In the genomic region with DNA sequence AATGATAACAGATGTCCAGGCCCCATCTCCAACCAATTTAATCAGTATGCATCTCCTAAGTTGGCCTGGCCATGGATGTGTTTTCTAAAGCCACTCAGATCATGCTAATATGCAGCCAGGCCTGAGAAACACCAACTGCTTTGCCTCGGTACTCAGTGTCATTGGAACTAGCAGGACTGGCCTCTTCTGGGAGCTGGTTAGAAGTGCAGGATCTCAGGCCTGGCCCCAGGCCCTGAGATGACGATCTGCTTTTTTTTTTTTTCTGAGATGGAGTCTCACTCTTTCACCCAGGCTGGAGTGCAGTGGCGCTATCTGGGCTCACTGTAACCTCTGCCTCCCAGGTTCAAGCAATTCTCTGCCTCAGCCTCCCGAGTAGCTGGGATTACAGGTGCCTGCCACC, we compare ENCODE assay signal across 14 cellular contexts.
DNase-seq lines count a peak whose midpoint lies in the region; ATAC-seq and TF ChIP-seq lines count a peak whose summit lies in the region.
"Had no signal": no experiment of that assay in that cellular context is flagged by ENCODE, and none has a peak within 500 bp of the region (broad histone marks: within the 10 kb centered on the region; RNA-seq: fewer than 3 reads in every experiment).

No MANE protein-coding gene starts in this region.

- H3K4me1 ChIP-seq in RWPE2 (ENCODE audit: insufficient read depth, poor library complexity, severe bottlenecking): no peaks in the 10 kb centered on the region
- H3K4me1 ChIP-seq in liver (ENCODE audit: control insufficient read depth in 4 of 4, insufficient read depth in 4 of 4, low read length in 3 of 4): peaks cover 8 to 42% (median 21%) of the 10 kb centered on the region in 4 donors

- H3K27ac ChIP-seq in RWPE2 (ENCODE audit: poor library complexity, severe bottlenecking) (peak overlapping the region; percentile 27), liver (ENCODE audit: low read depth in 1 of 2, low read length in 2 of 2) (peak overlapping the region; percentile 23 to 31)

- peak; percentile 36 for DNase-seq in ELR (ENCODE audit: low read depth)
- no peak for DNase-seq in RWPE2 (ENCODE audit: low spot score)
- DNase-seq in fibroblast of gingiva (ENCODE audit: low read depth): peak; percentile 63
- DNase-seq in NCI-H1436 (lab: John Stamatoyannopoulos, UW): no peak
- no peak for DNase-seq in pons (ENCODE audit: low spot score)
- DNase-seq in amniotic stem cell (lab: John Stamatoyannopoulos, UW): no peak
- DNase-seq: CD4-positive, CD25-positive, alpha-beta regulatory T cell; cortex of kidney; NCI-H1436 treated with DMSO at 0.1 percent for 48 hours; posterior cingulate gyrus; stimulated activated CD4-positive, alpha-beta T cell treated with anti-CD3 and anti-CD28 coated beads, Interleukin-4, amount 100 ng/mL, for 4 hours; stimulated activated naive CD8-positive, alpha-beta T cell treated with anti-CD3 and anti-CD28 coated beads, Interleukin-15, amount 100 ng/mL, for 72 hours had no signal

- peak; percentile 26; the same call in 1 of the 3 replicates for ATAC-seq in RWPE2 (ENCODE audit: low read depth)
- no peak for ATAC-seq in HG03025 (IDR thresholded peaks at IDR 0.05; ENCODE audit: low FRiP score, unreplicated experiment)
- ATAC-seq: stimulated activated naive CD8-positive, alpha-beta T cell treated with anti-CD3 and anti-CD28 coated beads, Interleukin-15, amount 100 ng/mL, for 72 hours had no signal

- peaks cover 23% of the 10 kb centered on the region for H3K36me3 ChIP-seq in RWPE2 (ENCODE audit: low read depth)
- H3K36me3 ChIP-seq in liver (ENCODE audit: control insufficient read depth in 4 of 4, insufficient read depth in 3 of 4, low read depth in 1 of 4, low read length in 3 of 4): peaks cover 0 to 3% (median 0%) of the 10 kb centered on the region in 4 donors

- no peak overlapping the region for H3K4me3 ChIP-seq in RWPE2 (ENCODE audit: severe bottlenecking)
- H3K4me3 ChIP-seq in liver (ENCODE audit: low read depth in 1 of 3, low read length in 3 of 3): no peak overlapping the region

- H3K9ac ChIP-seq in liver (ENCODE audit: low read depth in 1 of 2, low read length in 2 of 2): no peak overlapping the region

- no peak for TF ChIP-seq CTCF in RWPE2 (IDR thresholded peaks at IDR 0.05; ENCODE audit: poor library complexity, severe bottlenecking)
- TF ChIP-seq CTCF in liver (IDR thresholded peaks at IDR 0.05; ENCODE audit: low read depth, low read length, missing input control): peak; percentile 52

- H3K9me3 ChIP-seq in RWPE2 (ENCODE audit: severe bottlenecking) (no peaks in the 10 kb centered on the region), liver (ENCODE audit: control insufficient read depth in 4 of 4, low read length in 3 of 4) (no peaks in the 10 kb centered on the region)

- WGBS in liver: 48% methylated on average over 4 of the region's 4 CpGs

- TF ChIP-seq RAD21 in liver (IDR thresholded peaks at IDR 0.05): peak; percentile 87 to 89

- H3K27me3 ChIP-seq in RWPE2 (ENCODE audit: insufficient read depth, poor library complexity, severe bottlenecking) (no peaks in the 10 kb centered on the region), liver (ENCODE audit: control insufficient read depth in 4 of 4, insufficient read depth in 4 of 4, low read length in 3 of 4) (no peaks in the 10 kb centered on the region)

TF ChIP-seq in liver, 16 proteins besides CTCF, POLR2A, EP300 and RAD21:
- TF ChIP-seq JUND (IDR thresholded peaks at IDR 0.05): no peak
- TF ChIP-seq, protein P1, sequence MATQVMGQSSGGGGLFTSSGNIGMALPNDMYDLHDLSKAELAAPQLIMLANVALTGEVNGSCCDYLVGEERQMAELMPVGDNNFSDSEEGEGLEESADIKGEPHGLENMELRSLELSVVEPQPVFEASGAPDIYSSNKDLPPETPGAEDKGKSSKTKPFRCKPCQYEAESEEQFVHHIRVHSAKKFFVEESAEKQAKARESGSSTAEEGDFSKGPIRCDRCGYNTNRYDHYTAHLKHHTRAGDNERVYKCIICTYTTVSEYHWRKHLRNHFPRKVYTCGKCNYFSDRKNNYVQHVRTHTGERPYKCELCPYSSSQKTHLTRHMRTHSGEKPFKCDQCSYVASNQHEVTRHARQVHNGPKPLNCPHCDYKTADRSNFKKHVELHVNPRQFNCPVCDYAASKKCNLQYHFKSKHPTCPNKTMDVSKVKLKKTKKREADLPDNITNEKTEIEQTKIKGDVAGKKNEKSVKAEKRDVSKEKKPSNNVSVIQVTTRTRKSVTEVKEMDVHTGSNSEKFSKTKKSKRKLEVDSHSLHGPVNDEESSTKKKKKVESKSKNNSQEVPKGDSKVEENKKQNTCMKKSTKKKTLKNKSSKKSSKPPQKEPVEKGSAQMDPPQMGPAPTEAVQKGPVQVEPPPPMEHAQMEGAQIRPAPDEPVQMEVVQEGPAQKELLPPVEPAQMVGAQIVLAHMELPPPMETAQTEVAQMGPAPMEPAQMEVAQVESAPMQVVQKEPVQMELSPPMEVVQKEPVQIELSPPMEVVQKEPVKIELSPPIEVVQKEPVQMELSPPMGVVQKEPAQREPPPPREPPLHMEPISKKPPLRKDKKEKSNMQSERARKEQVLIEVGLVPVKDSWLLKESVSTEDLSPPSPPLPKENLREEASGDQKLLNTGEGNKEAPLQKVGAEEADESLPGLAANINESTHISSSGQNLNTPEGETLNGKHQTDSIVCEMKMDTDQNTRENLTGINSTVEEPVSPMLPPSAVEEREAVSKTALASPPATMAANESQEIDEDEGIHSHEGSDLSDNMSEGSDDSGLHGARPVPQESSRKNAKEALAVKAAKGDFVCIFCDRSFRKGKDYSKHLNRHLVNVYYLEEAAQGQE (IDR thresholded peaks at IDR 0.05): no peak
- peak; percentile 28 to 38 for TF ChIP-seq RXRA (IDR thresholded peaks at IDR 0.05)
- TF ChIP-seq HNF4A (conservative IDR thresholded peaks at IDR 0.05): peak in 1 of 2 donors; percentile 21
- peak; percentile 8 for TF ChIP-seq SP1 (IDR thresholded peaks at IDR 0.05)
- TF ChIP-seq FOXA2 (IDR thresholded peaks at IDR 0.05): no peak
TF ChIP-seq in liver: peak in this region for 3.

Comparison
In these comparisons a context has a peak if more than half of its experiments do, and no peak if none do; other contexts are left out.
1. DNase-seq: peak in ELR (single experiment) and fibroblast of gingiva (single experiment); none in RWPE2 (single experiment), NCI-H1436 (single experiment), pons (single experiment) and amniotic stem cell (single experiment).